8 cellular contexts compared by ENCODE assay signal in genomic region chr2:55048925-55049793, GRCh38. TPM values are rescaled to one million over a fixed set of nuclear protein-coding genes. Genes with fewer than 3 reads are reported as not detected.
DNase-seq lines count a peak whose midpoint lies in the region; ATAC-seq, FAIRE-seq and TF ChIP-seq lines count a peak whose summit lies in the region.

No MANE protein-coding gene starts in this region.

- peaks cover 45% of the 10 kb centered on the region for H3K4me1 ChIP-seq in DOHH2 (ENCODE audit: control insufficient read depth, low read length)
- peaks cover 0 to 18% of the 10 kb centered on the region in 2 donors for H3K4me1 ChIP-seq in small intestine (ENCODE audit: control insufficient read depth in 2 of 2, insufficient read depth in 1 of 2, low read depth in 1 of 2, low read length in 1 of 2)

- H3K27me3 ChIP-seq in DOHH2 (ENCODE audit: control insufficient read depth, low read length) (no peaks in the 10 kb centered on the region), small intestine (ENCODE audit: control insufficient read depth in 2 of 2, insufficient read depth in 2 of 2, low read length in 2 of 2) (no peaks in the 10 kb centered on the region)

- peak overlapping the region; percentile 85 for H3K27ac ChIP-seq in DOHH2 (ENCODE audit: low read depth, low read length)
- peak overlapping the region; percentile 89 to 100 for H3K27ac ChIP-seq in small intestine (ENCODE audit: low read depth in 1 of 2, low read length in 1 of 2)

- peaks cover 8% of the 10 kb centered on the region; the same call in 1 of the 2 replicates for H4K20me1 ChIP-seq in DOHH2 (ENCODE audit: control insufficient read depth, insufficient read depth, low read depth, low read length)

- no peaks in the 10 kb centered on the region for H3K9me2 ChIP-seq in DOHH2 (replicated peaks; ENCODE audit: control insufficient read depth, low read length)

- peaks cover 11% of the 10 kb centered on the region; the same call in 1 of the 2 replicates for H3K36me3 ChIP-seq in DOHH2 (ENCODE audit: control insufficient read depth, low read length)
- no peaks in the 10 kb centered on the region for H3K36me3 ChIP-seq in small intestine (ENCODE audit: control insufficient read depth in 2 of 2, insufficient read depth in 2 of 2, low read length in 2 of 2)

- ATAC-seq in HG02759 (IDR thresholded peaks at IDR 0.05; ENCODE audit: unreplicated experiment) = peak; percentile 17
- ATAC-seq in HG03025 (IDR thresholded peaks at IDR 0.05; ENCODE audit: low FRiP score, unreplicated experiment) = no peak

- peaks cover 70% of the 10 kb centered on the region for H3K79me2 ChIP-seq in DOHH2 (ENCODE audit: control insufficient read depth, low read length)

- peaks cover 10% of the 10 kb centered on the region; the same call in 1 of the 2 replicates for H3F3A ChIP-seq in DOHH2 (ENCODE audit: control insufficient read depth, insufficient read depth)

- peak; percentile 81 for DNase-seq in NCI-H2227 treated with DMSO at 0.1 percent for 48 hours (lab: John Stamatoyannopoulos, UW)
- DNase-seq in central memory CD4-positive, alpha-beta T cell = peak; percentile 53
- peak; percentile 93 for DNase-seq in inferior parietal cortex (ENCODE audit: extremely low spot score)
- DNase-seq in small intestine = peak; percentile 89

- 0% methylated on average over 43 to 56 of the region's 56 CpGs for whole genome bisulfite sequencing in small intestine, 3 donors

- peak overlapping the region; percentile 92 for H3K4me2 ChIP-seq in DOHH2 (ENCODE audit: low read length)

- FAIRE-seq in small intestine (lab: Jason Lieb, UNC) = no peak

- H3K9me3 ChIP-seq in DOHH2 (ENCODE audit: control insufficient read depth, insufficient read depth, low read length) = no peaks in the 10 kb centered on the region
- no peaks in the 10 kb centered on the region for H3K9me3 ChIP-seq in small intestine (ENCODE audit: control insufficient read depth, low read depth)

- peak overlapping the region; percentile 70 for H3K4me3 ChIP-seq in DOHH2 (ENCODE audit: low read length)
- peak overlapping the region; percentile 89 for H3K4me3 ChIP-seq in WI38 (ENCODE audit: low read depth, low read length)
- H3K4me3 ChIP-seq in small intestine (ENCODE audit: low read depth in 1 of 2, low read length in 2 of 2) = peak overlapping the region; percentile 89 to 93

- TF ChIP-seq CTCF in DOHH2 (IDR thresholded peaks at IDR 0.05; ENCODE audit: low read depth, low read length, poor library complexity, severe bottlenecking) (peak; percentile 70), WI38 (IDR thresholded peaks at IDR 0.05; ENCODE audit: low read depth, low read length) (peak; percentile 75)

RNA-seq across cellular contexts. Expression of gene RTN4, which starts 1.1 kb away (rescaled TPM):
- polyA plus RNA-seq in small intestine = 100 to 1,000 TPM in 2 of 3 donors, 10 to 100 TPM in 1; 98.1 to 163 (median 152) TPM
